In genomic region chr10:99328579-99329237, GRCh38 we compare ENCODE assay signal across 1 cellular context.
TF ChIP-seq lines count a peak whose summit lies in the region.

No MANE protein-coding gene starts in this region.

TF ChIP-seq in WTC11, 78 proteins besides CTCF, POLR2A, EP300 and RAD21 (continued from another document):
- TF ChIP-seq ZSCAN18 (CRISPR knock-in tag; IDR thresholded peaks at IDR 0.05) (no peak), E2F4 (CRISPR knock-in tag; IDR thresholded peaks at IDR 0.05; ENCODE audit: borderline replicate concordance, low read depth) (no peak), MLX (CRISPR knock-in tag; IDR thresholded peaks at IDR 0.05) (no peak), TEAD4 (CRISPR knock-in tag; IDR thresholded peaks at IDR 0.05) (no peak), SMAD3 (CRISPR knock-in tag; IDR thresholded peaks at IDR 0.05; ENCODE audit: borderline replicate concordance) (no peak), MAX (CRISPR knock-in tag; IDR thresholded peaks at IDR 0.05) (no peak)
